Comparison of ENCODE assay signal across 12 cellular contexts in the genomic region with DNA sequence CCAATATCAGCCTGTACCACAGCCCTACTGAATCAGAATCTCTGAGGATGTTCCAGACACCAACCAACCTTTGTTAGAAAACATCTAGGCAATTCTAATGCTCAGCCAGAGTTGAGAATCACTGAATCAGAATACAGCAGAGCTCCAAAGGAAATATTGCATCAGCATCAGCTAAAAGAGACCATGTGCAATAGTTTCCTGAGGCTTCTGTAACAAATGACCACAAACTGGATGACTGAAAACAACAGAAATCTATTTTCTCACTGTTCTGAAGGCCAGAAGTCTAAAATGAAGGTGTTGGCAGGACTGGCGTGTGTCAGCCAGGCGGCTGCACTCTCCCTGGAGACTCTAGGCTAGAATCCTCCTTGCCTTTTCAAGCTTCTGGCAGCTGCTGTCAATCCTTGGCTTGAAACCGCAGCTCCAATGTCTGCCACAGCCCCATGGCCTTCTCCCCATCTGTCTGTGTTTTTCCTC. TPM values are rescaled to one million over a fixed set of nuclear protein-coding genes. Genes with fewer than 3 reads are reported as not detected.
DNase-seq lines count a peak whose midpoint lies in the region; ATAC-seq and TF ChIP-seq lines count a peak whose summit lies in the region.
"Had no signal": no experiment of that assay in that cellular context is flagged by ENCODE, and none has a peak within 500 bp of the region (broad histone marks: within the 10 kb centered on the region; RNA-seq: fewer than 3 reads in every experiment).

No MANE protein-coding gene starts in this region.

- no peak for TF ChIP-seq EP300 in transverse colon (IDR thresholded peaks at IDR 0.05; ENCODE audit: low read depth)

- in situ Hi-C loops in SK-MEL-5 (cut with HindIII; ENCODE audit: low pct_unique_long_range_greater_than_20kb, low sequenced_read_pairs): no loop called here
- in situ Hi-C loops in transverse colon (cut with MboI; ENCODE audit: low pct_ligation_motif_present in 1 of 4, low pct_unique_long_range_greater_than_20kb in 1 of 4, low sequenced_read_pairs in 3 of 4): no loop called here

- CTCF ChIA-PET in activated naive CD4-positive, alpha-beta T cell treated with anti-CD3 and anti-CD28 coated beads, Interleukin-2, amount 10 ng/mL, durations not matched to agents 7 days and 5 days (lab: Charles Lee): interaction anchor here (0.6 to 1.5 kb wide), 2 partner anchors 34 to 44 kb away, joined by 3 read pairs; no protein-coding TSS in a partner anchor

- H3K27ac ChIP-seq in transverse colon: no peak overlapping the region

- H3K4me1 ChIP-seq in transverse colon: no peaks in the 10 kb centered on the region

- no peak for TF ChIP-seq POLR2A in transverse colon (IDR thresholded peaks at IDR 0.05)

- H3K9me3 ChIP-seq in transverse colon: no peaks in the 10 kb centered on the region

- no peaks in the 10 kb centered on the region for H3K9me3 Mint-ChIP-seq in activated naive CD4-positive, alpha-beta T cell treated with anti-CD3 and anti-CD28 coated beads, Interleukin-2, amount 10 ng/mL, durations not matched to agents 7 days and 5 days
- H3K9me3 Mint-ChIP-seq in stimulated activated naive CD8-positive, alpha-beta T cell treated with anti-CD3 and anti-CD28 coated beads, Interleukin-15, Interleukin-2, amounts not matched to agents 100 ng/mL and 50 ng/mL, for 24 hours: no peaks in the 10 kb centered on the region
- no peaks in the 10 kb centered on the region for H3K9me3 Mint-ChIP-seq in activated T-helper 1 cell treated with anti-CD3 and anti-CD28 coated beads, Interleukin-12 subunit alpha, Interleukin-12 subunit beta, Interleukin-2, Interleukin-4 antibody, amounts not matched to agents 30 ng/mL and 10 ng/mL and 1 ng/mL, durations not matched to agents 14 hours and 24 hours and 36 hours
- H3K9me3 Mint-ChIP-seq: activated T-helper 2 cell treated with anti-CD3 and anti-CD28 coated beads, Interferon-gamma antibody, Interleukin-2, Interleukin-4, amounts not matched to agents 10 μg/mL and 5 μg/mL and 100 μg/mL, durations not matched to agents 14 hours and 24 hours and 36 hours; T-helper 1 cell treated with Interleukin-12 subunit alpha and Interleukin-12 subunit beta and Interleukin-4 antibody, amounts not matched to agents 30 μg/mL and 1 μg/mL, for 36 hours had no signal

- intact Hi-C loops in activated T-helper 1 cell treated with anti-CD3 and anti-CD28 coated beads, Interleukin-12 subunit alpha, Interleukin-12 subunit beta, Interleukin-2, Interleukin-4 antibody, amounts not matched to agents 30 ng/mL and 10 ng/mL and 1 ng/mL, durations not matched to agents 14 hours and 24 hours and 36 hours (cut with micrococcal nuclease): no loop called here
- intact Hi-C loops in transverse colon (cut with DNase I; ENCODE audit: low total_unique reads): no loop called here

- H3K4me3 Mint-ChIP-seq in activated naive CD4-positive, alpha-beta T cell treated with anti-CD3 and anti-CD28 coated beads, Interleukin-2, amount 10 ng/mL, durations not matched to agents 7 days and 5 days: no peak overlapping the region
- H3K4me3 Mint-ChIP-seq in stimulated activated naive CD8-positive, alpha-beta T cell treated with anti-CD3 and anti-CD28 coated beads, Interleukin-15, Interleukin-2, amounts not matched to agents 100 ng/mL and 50 ng/mL, for 24 hours: no peak overlapping the region
- no peak overlapping the region for H3K4me3 Mint-ChIP-seq in activated T-helper 1 cell treated with anti-CD3 and anti-CD28 coated beads, Interleukin-12 subunit alpha, Interleukin-12 subunit beta, Interleukin-2, Interleukin-4 antibody, amounts not matched to agents 30 ng/mL and 10 ng/mL and 1 ng/mL, durations not matched to agents 14 hours and 24 hours and 36 hours
- H3K4me3 Mint-ChIP-seq: T-helper 1 cell treated with Interleukin-12 subunit alpha and Interleukin-12 subunit beta and Interleukin-4 antibody, amounts not matched to agents 30 μg/mL and 1 μg/mL, for 36 hours had no signal

- peak overlapping the region; percentile 11 for H3K27ac Mint-ChIP-seq in activated naive CD4-positive, alpha-beta T cell treated with anti-CD3 and anti-CD28 coated beads, Interleukin-2, amount 10 ng/mL, durations not matched to agents 7 days and 5 days
- H3K27ac Mint-ChIP-seq in stimulated activated naive CD8-positive, alpha-beta T cell treated with anti-CD3 and anti-CD28 coated beads, Interleukin-15, Interleukin-2, amounts not matched to agents 100 ng/mL and 50 ng/mL, for 24 hours: peak overlapping the region; percentile 77
- no peak overlapping the region for H3K27ac Mint-ChIP-seq in activated T-helper 1 cell treated with anti-CD3 and anti-CD28 coated beads, Interleukin-12 subunit alpha, Interleukin-12 subunit beta, Interleukin-2, Interleukin-4 antibody, amounts not matched to agents 30 ng/mL and 10 ng/mL and 1 ng/mL, durations not matched to agents 14 hours and 24 hours and 36 hours
- H3K27ac Mint-ChIP-seq: activated T-helper 2 cell treated with anti-CD3 and anti-CD28 coated beads, Interferon-gamma antibody, Interleukin-2, Interleukin-4, amounts not matched to agents 10 μg/mL and 5 μg/mL and 100 μg/mL, durations not matched to agents 14 hours and 24 hours and 36 hours; T-helper 1 cell treated with Interleukin-12 subunit alpha and Interleukin-12 subunit beta and Interleukin-4 antibody, amounts not matched to agents 30 μg/mL and 1 μg/mL, for 36 hours had no signal

- DNase-seq in activated naive CD4-positive, alpha-beta T cell treated with anti-CD3 and anti-CD28 coated beads, Interleukin-2, amount 10 ng/mL, durations not matched to agents 7 days and 5 days: no peak
- no peak for DNase-seq in activated naive CD4-positive, alpha-beta T cell treated with Interleukin-2 at 50 U/mL for 16 hours
- DNase-seq in SK-MEL-5 (ENCODE audit: low read depth, low spot score) (peak; percentile 45), fibroblast of the aortic adventitia (ENCODE audit: low read depth) (peak; percentile 78), transverse colon (no peak)
- no peak for DNase-seq in activated T-helper 1 cell treated with anti-CD3 and anti-CD28 coated beads, Interleukin-12 subunit alpha, Interleukin-12 subunit beta, Interleukin-2, Interleukin-4 antibody, amounts not matched to agents 30 ng/mL and 10 ng/mL and 1 ng/mL, durations not matched to agents 14 hours and 24 hours and 36 hours (ENCODE audit: low spot score)
- DNase-seq: mesendoderm had no signal

- no peaks in the 10 kb centered on the region for H3K36me3 ChIP-seq in transverse colon

- TF ChIP-seq CTCF in fibroblast of the aortic adventitia (IDR thresholded peaks at IDR 0.05; ENCODE audit: insufficient read depth, low read length): no peak
- TF ChIP-seq CTCF in transverse colon (IDR thresholded peaks at IDR 0.05): no peak

- no peaks in the 10 kb centered on the region for H3K27me3 ChIP-seq in transverse colon

- 69% methylated on average over 3 of the region's 3 CpGs; no CpG with 5 or more reads in 1 of the 2 donors for WGBS in transverse colon (ENCODE audit: low coverage in 1 of 2), 2 donors

- H3K4me1 Mint-ChIP-seq in activated naive CD4-positive, alpha-beta T cell treated with anti-CD3 and anti-CD28 coated beads, Interleukin-2, amount 10 ng/mL, durations not matched to agents 7 days and 5 days: no peaks in the 10 kb centered on the region
- peaks cover 6% of the 10 kb centered on the region for H3K4me1 Mint-ChIP-seq in stimulated activated naive CD8-positive, alpha-beta T cell treated with anti-CD3 and anti-CD28 coated beads, Interleukin-15, Interleukin-2, amounts not matched to agents 100 ng/mL and 50 ng/mL, for 24 hours (ENCODE audit: low read depth)
- H3K4me1 Mint-ChIP-seq in activated T-helper 1 cell treated with anti-CD3 and anti-CD28 coated beads, Interleukin-12 subunit alpha, Interleukin-12 subunit beta, Interleukin-2, Interleukin-4 antibody, amounts not matched to agents 30 ng/mL and 10 ng/mL and 1 ng/mL, durations not matched to agents 14 hours and 24 hours and 36 hours (ENCODE audit: low read depth): no peaks in the 10 kb centered on the region

- H3K27me3 Mint-ChIP-seq in activated naive CD4-positive, alpha-beta T cell treated with anti-CD3 and anti-CD28 coated beads, Interleukin-2, amount 10 ng/mL, durations not matched to agents 7 days and 5 days: peaks cover 4% of the 10 kb centered on the region
- H3K27me3 Mint-ChIP-seq in stimulated activated naive CD8-positive, alpha-beta T cell treated with anti-CD3 and anti-CD28 coated beads, Interleukin-15, Interleukin-2, amounts not matched to agents 100 ng/mL and 50 ng/mL, for 24 hours: no peaks in the 10 kb centered on the region
- peaks cover 2% of the 10 kb centered on the region for H3K27me3 Mint-ChIP-seq in activated T-helper 1 cell treated with anti-CD3 and anti-CD28 coated beads, Interleukin-12 subunit alpha, Interleukin-12 subunit beta, Interleukin-2, Interleukin-4 antibody, amounts not matched to agents 30 ng/mL and 10 ng/mL and 1 ng/mL, durations not matched to agents 14 hours and 24 hours and 36 hours (ENCODE audit: insufficient read depth)

- H3K36me3 Mint-ChIP-seq in activated naive CD4-positive, alpha-beta T cell treated with anti-CD3 and anti-CD28 coated beads, Interleukin-2, amount 10 ng/mL, durations not matched to agents 7 days and 5 days: no peaks in the 10 kb centered on the region
- no peaks in the 10 kb centered on the region for H3K36me3 Mint-ChIP-seq in stimulated activated naive CD8-positive, alpha-beta T cell treated with anti-CD3 and anti-CD28 coated beads, Interleukin-15, Interleukin-2, amounts not matched to agents 100 ng/mL and 50 ng/mL, for 24 hours (ENCODE audit: low read depth)
- no peaks in the 10 kb centered on the region for H3K36me3 Mint-ChIP-seq in activated T-helper 1 cell treated with anti-CD3 and anti-CD28 coated beads, Interleukin-12 subunit alpha, Interleukin-12 subunit beta, Interleukin-2, Interleukin-4 antibody, amounts not matched to agents 30 ng/mL and 10 ng/mL and 1 ng/mL, durations not matched to agents 14 hours and 24 hours and 36 hours (ENCODE audit: low read depth)

- H3K4me3 ChIP-seq in fibroblast of the aortic adventitia (ENCODE audit: low read depth, low read length) (no peak overlapping the region), transverse colon (no peak overlapping the region)

- ATAC-seq in HG02884 (IDR thresholded peaks at IDR 0.05; ENCODE audit: unreplicated experiment): no peak

RNA-seq across cellular contexts. Expression of gene DCT, which starts 1.2 kb away (rescaled TPM):
- 1,230 and 1,300 TPM in 2 replicates for total RNA-seq in SK-MEL-5 (2014; rRNA removed; shearing (Covaris generic))
- 598 and 758 TPM in 2 replicates for polyA plus RNA-seq in SK-MEL-5 (2015; cell fraction: cytosol; rRNA removed)
- 4,228 and 4,930 TPM in 2 replicates for polyA plus RNA-seq in SK-MEL-5 (2015; cell fraction: nucleus; rRNA removed)
- total RNA-seq in fibroblast of the aortic adventitia (ENCODE audit: low replicate concordance) (under 0.01 and 1.1 TPM in 2 replicates), transverse colon (not detected)
- not detected in 2 replicates for total RNA-seq in activated T-helper 1 cell treated with anti-CD3 and anti-CD28 coated beads, Interleukin-12 subunit alpha, Interleukin-12 subunit beta, Interleukin-2, Interleukin-4 antibody, amounts not matched to agents 30 ng/mL and 10 ng/mL and 1 ng/mL, durations not matched to agents 14 hours and 24 hours and 36 hours
- total RNA-seq: activated T-helper 2 cell treated with anti-CD3 and anti-CD28 coated beads, Interferon-gamma antibody, Interleukin-2, Interleukin-4, amounts not matched to agents 10 μg/mL and 5 μg/mL and 100 μg/mL, durations not matched to agents 14 hours and 24 hours and 36 hours; H1 had no signal

Comparison
In these comparisons a context has a peak if more than half of its experiments do, and no peak if none do; other contexts are left out.
1. DNase-seq: peak in SK-MEL-5 (single experiment) and fibroblast of the aortic adventitia (single experiment); none in activated naive CD4-positive, alpha-beta T cell treated with anti-CD3 and anti-CD28 coated beads, Interleukin-2, amount 10 ng/mL, durations not matched to agents 7 days and 5 days (single experiment), activated naive CD4-positive, alpha-beta T cell treated with Interleukin-2 at 50 U/mL for 16 hours (single experiment), activated T-helper 1 cell treated with anti-CD3 and anti-CD28 coated beads, Interleukin-12 subunit alpha, Interleukin-12 subunit beta, Interleukin-2, Interleukin-4 antibody, amounts not matched to agents 30 ng/mL and 10 ng/mL and 1 ng/mL, durations not matched to agents 14 hours and 24 hours and 36 hours (single experiment) and transverse colon (single experiment).
2. RNA of gene DCT, which starts 1.2 kb away (total RNA-seq): 1,230 to 1,300 TPM in SK-MEL-5; under 0.01 to 1.1 TPM in fibroblast of the aortic adventitia, not detected in activated T-helper 1 cell treated with anti-CD3 and anti-CD28 coated beads, Interleukin-12 subunit alpha, Interleukin-12 subunit beta, Interleukin-2, Interleukin-4 antibody, amounts not matched to agents 30 ng/mL and 10 ng/mL and 1 ng/mL, durations not matched to agents 14 hours and 24 hours and 36 hours and not detected in transverse colon; every median in the first group is over 100 times any median in the second.